ENCODE assay signal across 20 cellular contexts in the genomic region with DNA sequence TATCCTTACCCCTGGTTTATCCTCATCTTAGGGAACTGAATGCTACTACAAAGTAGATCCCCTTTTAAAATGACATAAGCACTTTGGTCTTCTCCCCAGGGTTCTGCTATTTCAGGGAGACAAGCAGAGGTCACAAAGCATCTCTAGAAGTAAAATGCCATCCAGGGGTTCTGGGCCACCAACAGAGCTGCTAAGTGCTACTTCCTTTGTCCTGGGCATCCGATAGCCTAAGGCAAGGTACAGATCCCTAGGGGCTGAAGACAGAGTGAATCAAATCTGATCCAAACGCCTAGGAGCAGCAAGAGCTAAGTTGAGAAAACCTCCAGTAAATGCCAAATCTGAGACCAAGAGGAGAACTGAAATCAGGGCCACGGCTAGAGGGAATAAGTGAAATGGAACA.
"Had no signal": no experiment of that assay in that cellular context is flagged by ENCODE, and none has a peak within 500 bp of the region (broad histone marks: within the 10 kb centered on the region; RNA-seq: fewer than 3 reads in every experiment).

No MANE protein-coding gene starts in this region.

- H3K9ac ChIP-seq: KMS-11 had no signal

- H3K36me3 Mint-ChIP-seq: IgD-negative memory B cell had no signal

- DNase-seq: MV-4-11, NCI-H1048, NCI-H1105, NCI-H1436, NCI-H187, NCI-H2029, NCI-H2081 treated with DMSO at 0.1 percent for 48 hours, NCI-H2171, NCI-H226, NCI-H524 treated with DMSO at 0.1 percent for 48 hours, NCI-H69, NCI-H774, RPMI8226, SHP77, T-helper 1 cell had no signal

- H3K27ac ChIP-seq: HL-60, KMS-11 had no signal

- H3K4me3 ChIP-seq: K562 had no signal

- ATAC-seq: K562, SK-N-SH treated with all-trans-retinoic acid at 6 μM for 48 hours had no signal

- H3K4me3 Mint-ChIP-seq: IgD-negative memory B cell had no signal

- H3K27ac Mint-ChIP-seq: IgD-negative memory B cell had no signal

- H3K4me2 ChIP-seq: KMS-11 had no signal
